In the genomic region with DNA sequence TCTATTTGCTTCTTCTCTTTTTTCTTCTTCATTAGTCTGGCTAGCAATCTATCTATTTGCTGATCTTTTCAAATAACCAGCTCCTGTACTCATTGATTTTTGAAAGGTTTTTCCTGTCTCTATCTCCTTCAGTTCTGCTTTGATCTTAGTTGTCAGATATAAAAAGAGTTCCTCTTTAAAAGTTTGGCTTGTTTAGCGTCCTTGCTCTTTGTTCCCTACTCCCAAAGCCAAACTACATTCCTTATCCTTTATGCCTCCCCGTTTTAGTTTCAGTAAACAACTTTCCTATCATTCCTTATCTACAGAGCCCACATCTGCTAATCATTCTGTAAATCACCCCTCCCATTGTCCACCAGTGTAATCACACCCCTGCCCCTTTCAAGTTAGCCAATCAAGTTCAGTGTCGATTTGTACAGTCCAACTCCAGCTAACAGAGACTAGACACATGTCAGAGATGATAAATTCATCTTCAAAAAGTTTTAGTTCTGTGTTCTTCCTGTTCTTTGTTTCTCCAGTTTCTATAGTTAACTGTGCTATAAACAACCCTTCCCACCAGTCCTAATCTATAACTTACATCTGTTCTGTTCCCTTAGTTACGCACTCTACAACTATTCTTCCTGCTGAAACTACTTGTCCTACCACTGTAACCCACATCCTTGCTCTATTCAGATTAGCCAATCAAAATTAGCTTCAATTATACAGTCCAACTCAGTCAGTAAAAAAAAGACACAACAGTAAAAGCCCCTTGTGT, we compare ENCODE assay signal across 21 cellular contexts. TPM values are rescaled to one million over a fixed set of nuclear protein-coding genes. Genes with fewer than 3 reads are reported as not detected.
DNase-seq lines count a peak whose midpoint lies in the region; ATAC-seq and TF ChIP-seq lines count a peak whose summit lies in the region.
"Had no signal": no experiment of that assay in that cellular context is flagged by ENCODE, and none has a peak within 500 bp of the region (broad histone marks: within the 10 kb centered on the region; RNA-seq: fewer than 3 reads in every experiment).

No MANE protein-coding gene starts in this region.

- no peaks in the 10 kb centered on the region for H3K27me3 ChIP-seq in endodermal cell (ENCODE audit: control insufficient read depth, insufficient read depth, low read length, poor library complexity, severe bottlenecking)
- no peaks in the 10 kb centered on the region for H3K27me3 ChIP-seq in neuronal stem cell (ENCODE audit: control insufficient read depth in 3 of 3, insufficient read depth in 3 of 3, low read depth in 1 of 3, low read length in 3 of 3)
- H3K27me3 ChIP-seq: heart right ventricle, right atrium auricular region, tibial artery had no signal

- no peak overlapping the region for H3K23ac ChIP-seq in neuronal stem cell (ENCODE audit: low read depth, low read length, poor library complexity)

- DNase-seq in OCI-M2 (lab: John Stamatoyannopoulos, UW; ENCODE audit: unreplicated experiment), result peak; percentile 44
- no peak for DNase-seq in endodermal cell
- no peak for DNase-seq in neuronal stem cell (ENCODE audit: low spot score)
- no peak for DNase-seq in lower leg skin (ENCODE audit: low spot score in 2 of 2)
- no peak for DNase-seq in midbrain (lab: John Stamatoyannopoulos, UW)
- DNase-seq: activated CD4-positive, CD25-positive, alpha-beta regulatory T cell; activated T-cell treated with anti-CD3 and anti-CD28 coated beads, Interleukin-2, amount 50 U/mL, for 1 hour; amniotic stem cell; EL; heart right ventricle; left cardiac atrium; NCI-H1105; NCI-H345; SK-N-SH; stimulated activated CD4-positive, alpha-beta T cell treated with anti-CD3 and anti-CD28 coated beads, Interleukin-1b, Interleukin-23, amount 100 ng/mL, for 48 hours; tibial artery had no signal

- no peak overlapping the region for H3K14ac ChIP-seq in neuronal stem cell (ENCODE audit: low read length)

- peaks cover 56% of the 10 kb centered on the region for H3K4me1 Mint-ChIP-seq in endodermal cell

- peak overlapping the region; percentile 86 for H2AFZ ChIP-seq in neuronal stem cell (ENCODE audit: low read length)

- H3K79me1 ChIP-seq in neuronal stem cell (ENCODE audit: low read depth, low read length), result no peaks in the 10 kb centered on the region

- intact Hi-C loops in lower leg skin (cut with DNase I; ENCODE audit: low total_unique reads), result no loop called here

- H2BK15ac ChIP-seq in neuronal stem cell (ENCODE audit: low read length), result no peak overlapping the region

- no peak overlapping the region for H2BK5ac ChIP-seq in neuronal stem cell (ENCODE audit: low read length)

- H4K91ac ChIP-seq in neuronal stem cell (ENCODE audit: low read depth, low read length, poor library complexity), result no peak overlapping the region

- peaks cover 22% of the 10 kb centered on the region for H3K36me3 Mint-ChIP-seq in endodermal cell (ENCODE audit: low read depth)
- H3K36me3 Mint-ChIP-seq: natural killer cell treated with Interleukin-12 subunit alpha and Interleukin-12 subunit beta and Interleukin-15 and Interleukin-18, amount 100 ng/mL, for 72 hours had no signal

- peaks cover 20% of the 10 kb centered on the region for H3K9me3 Mint-ChIP-seq in endodermal cell

- H3K36me3 ChIP-seq in endodermal cell (ENCODE audit: control insufficient read depth, insufficient read depth, low read length) (no peaks in the 10 kb centered on the region), neuronal stem cell (replicated peaks in 1 of 2; ENCODE audit: control insufficient read depth in 2 of 2, insufficient read depth in 2 of 2, low read length in 2 of 2) (no peaks in the 10 kb centered on the region)
- H3K36me3 ChIP-seq: heart right ventricle, right atrium auricular region, tibial artery had no signal

- TF ChIP-seq CTCF in endodermal cell (conservative IDR thresholded peaks at IDR 0.05) (no peak), lower leg skin (IDR thresholded peaks at IDR 0.05) (peak in 1 of 3 donors; percentile 35)

- no peak overlapping the region for H3K4ac ChIP-seq in neuronal stem cell (ENCODE audit: low read length)

- H3K27ac ChIP-seq in endodermal cell (ENCODE audit: low read depth, low read length) (peak overlapping the region; percentile 88), neuronal stem cell (replicated peaks; ENCODE audit: low read length) (no peak overlapping the region)
- H3K27ac ChIP-seq: heart right ventricle, right atrium auricular region, tibial artery had no signal

- no peak overlapping the region for H2BK12ac ChIP-seq in neuronal stem cell (ENCODE audit: low read length)

- H3K27ac Mint-ChIP-seq in endodermal cell, result no peak overlapping the region
- H3K27ac Mint-ChIP-seq: natural killer cell treated with Interleukin-12 subunit alpha and Interleukin-12 subunit beta and Interleukin-15 and Interleukin-18, amount 100 ng/mL, for 72 hours had no signal

- H3K18ac ChIP-seq in neuronal stem cell (ENCODE audit: low read length), result no peak overlapping the region

- peaks cover 5% of the 10 kb centered on the region for H3K9me3 ChIP-seq in endodermal cell (ENCODE audit: control insufficient read depth, low read length)
- H3K9me3 ChIP-seq in neuronal stem cell (replicated peaks in 1 of 2; ENCODE audit: control insufficient read depth in 2 of 2, insufficient read depth in 1 of 2, low read depth in 1 of 2, low read length in 2 of 2), result no peaks in the 10 kb centered on the region
- H3K9me3 ChIP-seq: right atrium auricular region, SK-N-SH had no signal

- peak overlapping the region; percentile 49 for H3K4me3 ChIP-seq in endodermal cell (ENCODE audit: low read length)
- no peak overlapping the region for H3K4me3 ChIP-seq in neuronal stem cell (ENCODE audit: low read length in 2 of 2)
- H3K4me3 ChIP-seq in lower leg skin (ENCODE audit: low read depth, poor library complexity, severe bottlenecking), result no peak overlapping the region
- H3K4me3 ChIP-seq: heart right ventricle, right atrium auricular region, tibial artery had no signal

- H2BK120ac ChIP-seq in neuronal stem cell (ENCODE audit: low read depth, low read length), result no peak overlapping the region

- peak; percentile 48 for ATAC-seq in HG02870 (IDR thresholded peaks at IDR 0.05; ENCODE audit: unreplicated experiment)
- ATAC-seq in GM19397 (IDR thresholded peaks at IDR 0.05; ENCODE audit: unreplicated experiment), result no peak
- no peak for ATAC-seq in GM18519 (IDR thresholded peaks at IDR 0.05; ENCODE audit: low FRiP score, unreplicated experiment)
- ATAC-seq: left cardiac atrium; natural killer cell treated with Interleukin-12 subunit alpha and Interleukin-12 subunit beta and Interleukin-15 and Interleukin-18, amount 100 ng/mL, for 72 hours had no signal

- WGBS in endodermal cell (ENCODE audit: insufficient coverage in 1 of 2, insufficient read length in 1 of 2), 2 experiments, result 62 to 69% methylated on average over 4 of the region's 4 CpGs
- WGBS in neuronal stem cell (ENCODE audit: extremely low coverage in 2 of 2, insufficient read length in 2 of 2, insufficient replicate concordance in 1 of 2), 2 donors, result no CpG with 5 or more reads among the region's 4 CpGs
- WGBS in lower leg skin, 2 donors, result 22 to 31% methylated on average over 4 of the region's 4 CpGs

- no peak overlapping the region for H3K4me2 ChIP-seq in neuronal stem cell (ENCODE audit: insufficient read depth, low read length, poor library complexity, severe bottlenecking)
- H3K4me2 ChIP-seq: SK-N-SH had no signal

- H3K27me3 Mint-ChIP-seq in endodermal cell (ENCODE audit: insufficient read depth), result no peaks in the 10 kb centered on the region

- H3K4me3 Mint-ChIP-seq in endodermal cell, result no peak overlapping the region
- H3K4me3 Mint-ChIP-seq: natural killer cell treated with Interleukin-12 subunit alpha and Interleukin-12 subunit beta and Interleukin-15 and Interleukin-18, amount 100 ng/mL, for 72 hours had no signal

- TF ChIP-seq POLR2A in lower leg skin (IDR thresholded peaks at IDR 0.05), result no peak

- no peak overlapping the region for H2AK5ac ChIP-seq in neuronal stem cell (ENCODE audit: low read depth, low read length)

- peaks cover 5% of the 10 kb centered on the region for H3K4me1 ChIP-seq in endodermal cell (ENCODE audit: control insufficient read depth, insufficient read depth, low read length)
- peaks cover 4 to 5% of the 10 kb centered on the region in 2 donors for H3K4me1 ChIP-seq in neuronal stem cell (ENCODE audit: control insufficient read depth in 2 of 2, insufficient read depth in 1 of 2, low read depth in 1 of 2, low read length in 2 of 2)
- H3K4me1 ChIP-seq: right atrium auricular region, tibial artery had no signal

- no peak overlapping the region for H3K9ac ChIP-seq in endodermal cell (ENCODE audit: extremely low read depth, low read length, poor library complexity, severe bottlenecking)
- H3K9ac ChIP-seq in neuronal stem cell (ENCODE audit: low read depth, low read length, poor library complexity), result no peak overlapping the region
- H3K9ac ChIP-seq: SK-N-SH had no signal

- no peak overlapping the region for H4K8ac ChIP-seq in neuronal stem cell (ENCODE audit: low read depth, low read length)

RNA-seq across cellular contexts. Expression of gene TFPI, which starts 44.4 kb away (rescaled TPM):
- total RNA-seq in endodermal cell (10 to 100 TPM; 33.0 to 34.3 TPM), lower leg skin (10 to 100 TPM; 15.6 to 28.4 (median 16.0) TPM)
- 36.1 TPM for polyA plus RNA-seq in endodermal cell (2013, experiment 1 of 2)
- polyA plus RNA-seq in endodermal cell (2013, experiment 2 of 2), result 41.4 TPM
- polyA plus RNA-seq in neuronal stem cell (2013, experiment 1 of 2), result 0.96 TPM
- polyA plus RNA-seq in neuronal stem cell (2013, experiment 2 of 2), result 1.1 TPM
